ENCODE assay signal across 18 cellular contexts in genomic region chr6:35477028-35477427, GRCh38. TPM values are rescaled to one million over a fixed set of nuclear protein-coding genes. Genes with fewer than 3 reads are reported as not detected.
DNase-seq lines count a peak whose midpoint lies in the region; TF ChIP-seq lines count a peak whose summit lies in the region.
"Had no signal": no experiment of that assay in that cellular context is flagged by ENCODE, and none has a peak within 500 bp of the region (broad histone marks: within the 10 kb centered on the region; RNA-seq: fewer than 3 reads in every experiment).

No MANE protein-coding gene starts in this region.

- H2BK120ac ChIP-seq in neuronal stem cell (ENCODE audit: low read depth, low read length), result no peak overlapping the region

- H3K18ac ChIP-seq in neuronal stem cell (ENCODE audit: low read length), result peak overlapping the region; percentile 66

- H4K91ac ChIP-seq in neuronal stem cell (ENCODE audit: low read depth, low read length, poor library complexity), result no peak overlapping the region

- H2AK5ac ChIP-seq in neuronal stem cell (ENCODE audit: low read depth, low read length), result no peak overlapping the region

- no CpG with 5 or more reads among the region's 8 CpGs for WGBS in neuronal stem cell (ENCODE audit: extremely low coverage in 2 of 2, insufficient read length in 2 of 2, insufficient replicate concordance in 1 of 2), 2 donors

- H3K27ac ChIP-seq in WERI-Rb-1 (no peak overlapping the region), neuronal stem cell (replicated peaks; ENCODE audit: low read length) (peak overlapping the region; percentile 63)

- H3K4me2 ChIP-seq in neuronal stem cell (ENCODE audit: insufficient read depth, low read length, poor library complexity, severe bottlenecking), result no peak overlapping the region
- H3K4me2 ChIP-seq: SK-N-SH had no signal

- no peak overlapping the region for H2BK5ac ChIP-seq in neuronal stem cell (ENCODE audit: low read length)

- H2AFZ ChIP-seq in neuronal stem cell (ENCODE audit: low read length), result no peak overlapping the region

- peaks cover 9 to 11% of the 10 kb centered on the region in 2 donors for H3K4me1 ChIP-seq in neuronal stem cell (ENCODE audit: control insufficient read depth in 2 of 2, insufficient read depth in 1 of 2, low read depth in 1 of 2, low read length in 2 of 2)
- H3K4me1 ChIP-seq: BE2C had no signal

- H2BK15ac ChIP-seq in neuronal stem cell (ENCODE audit: low read length), result no peak overlapping the region

- H3K9ac ChIP-seq in neuronal stem cell (ENCODE audit: low read depth, low read length, poor library complexity), result no peak overlapping the region
- H3K9ac ChIP-seq: SK-N-SH had no signal

- H3K9me3 ChIP-seq in WERI-Rb-1 (ENCODE audit: severe bottlenecking) (no peaks in the 10 kb centered on the region), neuronal stem cell (replicated peaks in 1 of 2; ENCODE audit: control insufficient read depth in 2 of 2, insufficient read depth in 1 of 2, low read depth in 1 of 2, low read length in 2 of 2) (peaks cover 0 to 3% of the 10 kb centered on the region in 2 donors)
- H3K9me3 ChIP-seq: BE2C, Caco-2, SK-N-SH had no signal

- no peak overlapping the region for H2BK12ac ChIP-seq in neuronal stem cell (ENCODE audit: low read length)

- peaks cover 3% of the 10 kb centered on the region for H3K79me1 ChIP-seq in neuronal stem cell (ENCODE audit: low read depth, low read length)

- H3K27me3 ChIP-seq in H7 (ENCODE audit: control insufficient read depth, insufficient read depth, low read length), result no peaks in the 10 kb centered on the region
- no peaks in the 10 kb centered on the region for H3K27me3 ChIP-seq in WERI-Rb-1 (ENCODE audit: insufficient read depth, low read depth, severe bottlenecking)
- H3K27me3 ChIP-seq in neuronal stem cell (ENCODE audit: control insufficient read depth in 3 of 3, insufficient read depth in 3 of 3, low read depth in 1 of 3, low read length in 3 of 3), result no peaks in the 10 kb centered on the region
- H3K27me3 ChIP-seq: BE2C had no signal

- TF ChIP-seq CTCF in WERI-Rb-1 (IDR thresholded peaks at IDR 0.05; ENCODE audit: low read depth, low read length), result no peak

- H3K23ac ChIP-seq in neuronal stem cell (ENCODE audit: low read depth, low read length, poor library complexity), result no peak overlapping the region

- no peak overlapping the region for H3K14ac ChIP-seq in neuronal stem cell (ENCODE audit: low read length)

- H4K8ac ChIP-seq in neuronal stem cell (ENCODE audit: low read depth, low read length), result no peak overlapping the region

- H3K36me3 ChIP-seq in H7 (replicated peaks; ENCODE audit: control insufficient read depth, insufficient read depth, low read length), result peaks cover 19% of the 10 kb centered on the region
- peaks cover 76% of the 10 kb centered on the region for H3K36me3 ChIP-seq in WERI-Rb-1
- peaks cover 35 to 87% of the 10 kb centered on the region in 2 donors for H3K36me3 ChIP-seq in neuronal stem cell (replicated peaks in 1 of 2; ENCODE audit: control insufficient read depth in 2 of 2, insufficient read depth in 2 of 2, low read length in 2 of 2)

- no peak overlapping the region for H3K4ac ChIP-seq in neuronal stem cell (ENCODE audit: low read length)

- H3K4me3 ChIP-seq in H7 (ENCODE audit: insufficient read depth, low read depth, low read length), result no peak overlapping the region
- no peak overlapping the region for H3K4me3 ChIP-seq in WERI-Rb-1 (ENCODE audit: low read depth, low read length)
- no peak overlapping the region for H3K4me3 ChIP-seq in neuronal stem cell (ENCODE audit: low read length in 2 of 2)

- DNase-seq in NCI-H510A treated with DMSO at 0.1 percent for 48 hours (lab: John Stamatoyannopoulos, UW) (peak; percentile 81), NCI-H510A (lab: John Stamatoyannopoulos, UW) (no peak), H7 (peak; percentile 55), WERI-Rb-1 (peak; percentile 11), neuronal stem cell (ENCODE audit: low spot score) (no peak), T-helper 2 cell (no peak)
- DNase-seq in stimulated activated CD4-positive, alpha-beta T cell treated with anti-CD3 and anti-CD28 coated beads, Interleukin-12 subunit alpha, Interleukin-12 subunit beta, amount 100 ng/mL, for 4 hours, result no peak
- DNase-seq: BE2C; Caco-2; CD4-positive, alpha-beta T cell; NCI-H146; NCI-H2081 treated with DMSO at 0.1 percent for 48 hours; NK-92 treated with Interleukin-12 subunit alpha and Interleukin-12 subunit beta, amount 100 ng/mL, for 24 hours; SHP77 treated with DMSO at 0.1 percent for 48 hours; SK-N-SH had no signal

RNA-seq across cellular contexts. Expression of gene RPL10A, which starts 8.8 kb away (rescaled TPM):
- 2,080 and 2,249 TPM in 2 replicates for total RNA-seq in H7 (2014; rRNA removed; shearing (Covaris generic))
- polyA plus RNA-seq in neuronal stem cell (2013, experiment 1 of 2), result 2,893 TPM
- polyA plus RNA-seq in neuronal stem cell (2013, experiment 2 of 2), result 2,832 TPM

RNA-seq across cellular contexts. Expression of gene TEAD3, which starts 19.9 kb away (rescaled TPM):
- total RNA-seq in H7 (2014; rRNA removed; shearing (Covaris generic)), result 17.6 and 18.0 TPM in 2 replicates
- 37.2 TPM for polyA plus RNA-seq in neuronal stem cell (2013, experiment 1 of 2)
- 37.9 TPM for polyA plus RNA-seq in neuronal stem cell (2013, experiment 2 of 2)
- total RNA-seq: OCI-LY7 had no signal

RNA-seq across cellular contexts. Expression of gene FANCE, which starts 24.9 kb away (rescaled TPM):
- 18.7 and 22.8 TPM in 2 replicates for total RNA-seq in H7 (2014; rRNA removed; shearing (Covaris generic))
- 8.9 TPM for polyA plus RNA-seq in neuronal stem cell (2013, experiment 1 of 2)
- 8.3 TPM for polyA plus RNA-seq in neuronal stem cell (2013, experiment 2 of 2)

RNA-seq across cellular contexts. Expression of gene TULP1, which starts 35.7 kb away (rescaled TPM):
- total RNA-seq in H7 (2014; rRNA removed; shearing (Covaris generic)), result 0.55 and 1.3 TPM in 2 replicates
- polyA plus RNA-seq in neuronal stem cell (2013, experiment 1 of 2), result 2.8 TPM
- polyA plus RNA-seq in neuronal stem cell (2013, experiment 2 of 2), result 2.3 TPM
- total RNA-seq: A172; Caco-2; CD4-positive, alpha-beta T cell; M059J; OCI-LY7 had no signal
- polyA plus RNA-seq: SK-N-SH had no signal

Comparison
In these comparisons a context has a peak if more than half of its experiments do, and no peak if none do; other contexts are left out.
1. DNase-seq: peak in NCI-H510A treated with DMSO at 0.1 percent for 48 hours (single experiment), H7 (single experiment) and WERI-Rb-1 (single experiment); none in NCI-H510A (single experiment), neuronal stem cell (single experiment), T-helper 2 cell (0 of 5) and stimulated activated CD4-positive, alpha-beta T cell treated with anti-CD3 and anti-CD28 coated beads, Interleukin-12 subunit alpha, Interleukin-12 subunit beta, amount 100 ng/mL, for 4 hours (single experiment).